In the genomic region with DNA sequence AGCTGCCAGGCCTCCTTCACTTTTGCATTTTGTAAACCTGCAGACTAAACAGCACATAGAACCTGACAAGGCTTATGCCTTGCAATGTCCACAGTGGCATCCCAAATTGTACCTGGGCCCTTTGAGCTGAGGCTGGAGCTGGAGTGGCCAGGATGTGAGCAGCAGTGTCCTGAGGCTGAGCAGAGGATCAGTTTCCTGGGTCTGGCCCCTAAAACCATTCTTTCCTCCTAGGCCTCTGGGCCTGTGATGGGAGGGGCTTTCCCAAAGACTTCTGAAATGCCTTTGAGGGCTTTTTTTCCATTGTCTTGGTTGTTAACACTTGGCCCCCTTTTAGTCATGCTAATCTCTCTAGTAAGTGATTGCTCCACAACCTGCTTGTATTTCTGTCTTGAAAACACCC, we compare ENCODE assay signal across 34 cellular contexts. TPM values are rescaled to one million over a fixed set of nuclear protein-coding genes. Genes with fewer than 3 reads are reported as not detected.
"Had no signal": no experiment of that assay in that cellular context is flagged by ENCODE, and none has a peak within 500 bp of the region (broad histone marks: within the 10 kb centered on the region; RNA-seq: fewer than 3 reads in every experiment).

No MANE protein-coding gene starts in this region.

- H3K4me1 ChIP-seq: colonic mucosa, esophagus squamous epithelium, heart right ventricle, neural progenitor cell, parathyroid adenoma, suprapubic skin, upper lobe of right lung, uterus had no signal

- H3K4me1 Mint-ChIP-seq: immature natural killer cell; memory B cell; mesothelial cell of epicardium; naive B cell; nephron; neural progenitor cell; stimulated activated naive CD8-positive, alpha-beta T cell treated with anti-CD3 and anti-CD28 coated beads, Interleukin-15, amount 100 ng/mL, for 72 hours had no signal

- H3K36me3 ChIP-seq: colonic mucosa, esophagus squamous epithelium, heart right ventricle, neural progenitor cell, suprapubic skin, transverse colon, upper lobe of right lung, uterus had no signal

- H3K27me3 ChIP-seq: colonic mucosa, esophagus squamous epithelium, heart right ventricle, neural progenitor cell, suprapubic skin, transverse colon, upper lobe of right lung, uterus had no signal

- H3K27ac Mint-ChIP-seq: dendritic cell treated with granulocyte-macrophage colony-stimulating factor and Interleukin-4, amounts not matched to agents 40 ng/mL and 50 ng/mL, for 4 days; immature natural killer cell; memory B cell; mesothelial cell of epicardium; nephron; neural progenitor cell; progenitor cell of endocrine pancreas had no signal

- H3K4me2 ChIP-seq: neural progenitor cell, smooth muscle cell had no signal

- H3K4me3 ChIP-seq: colonic mucosa, esophagus squamous epithelium, heart right ventricle, lung, mucosa of descending colon, neural progenitor cell, smooth muscle cell, suprapubic skin, transverse colon, upper lobe of right lung, uterus had no signal

- H3K9me3 ChIP-seq: colonic mucosa had no signal

- H3K4me3 Mint-ChIP-seq: dendritic cell treated with granulocyte-macrophage colony-stimulating factor and Interleukin-4, amounts not matched to agents 40 ng/mL and 50 ng/mL, for 4 days; immature natural killer cell; memory B cell; mesothelial cell of epicardium; naive B cell; nephron; neural progenitor cell; stimulated activated naive CD8-positive, alpha-beta T cell treated with anti-CD3 and anti-CD28 coated beads, Interleukin-15, amount 100 ng/mL, for 72 hours had no signal

- DNase-seq: colonic mucosa; effector CD8-positive, alpha-beta T cell; erythroblast; esophagus squamous epithelium; foreskin melanocyte; glutamatergic neuron; heart right ventricle; hippocampal formation; immature natural killer cell; islet precursor cell; kidney glomerular epithelial cell; left ventricle myocardium superior; mucosa of descending colon; naive B cell; stimulated activated CD4-positive, alpha-beta T cell treated with anti-CD3 and anti-CD28 coated beads, Interleukin-12 subunit alpha, Interleukin-12 subunit beta, amount 100 ng/mL, for 4 hours; stimulated activated CD4-positive, alpha-beta T cell treated with anti-CD3 and anti-CD28 coated beads, Interleukin-1b, Interleukin-23, amount 100 ng/mL, for 48 hours; stimulated activated CD4-positive, alpha-beta T cell treated with anti-CD3 and anti-CD28 coated beads, Interleukin-4, amount 100 ng/mL, for 1 hour; stimulated activated CD8-positive, alpha-beta memory T cell treated with anti-CD3 and anti-CD28 coated beads, Interleukin-4, amount 100 ng/mL, for 48 hours; stimulated activated naive CD4-positive, alpha-beta T cell; stimulated activated naive CD8-positive, alpha-beta T cell treated with anti-CD3 and anti-CD28 coated beads, Interleukin-15, amount 100 ng/mL, for 72 hours; transverse colon; uterus had no signal

- H3K9ac ChIP-seq: neural progenitor cell, parathyroid adenoma had no signal

- H3K27me3 Mint-ChIP-seq: dendritic cell treated with granulocyte-macrophage colony-stimulating factor and Interleukin-4, amounts not matched to agents 40 ng/mL and 50 ng/mL, for 4 days; memory B cell; naive B cell; progenitor cell of endocrine pancreas; stimulated activated naive CD8-positive, alpha-beta T cell treated with anti-CD3 and anti-CD28 coated beads, Interleukin-15, amount 100 ng/mL, for 72 hours had no signal

- H3K27ac ChIP-seq: colonic mucosa, esophagus squamous epithelium, heart right ventricle, neural progenitor cell, parathyroid adenoma, suprapubic skin, transverse colon, upper lobe of right lung, uterus had no signal

- ATAC-seq: heart right ventricle; left ventricle myocardium superior; mucosa of descending colon; sciatic nerve; stimulated activated naive CD8-positive, alpha-beta T cell treated with anti-CD3 and anti-CD28 coated beads, Interleukin-15, amount 100 ng/mL, for 72 hours; upper lobe of right lung had no signal

RNA-seq across cellular contexts. Expression of gene FSIP2, which starts 32.8 kb away (rescaled TPM):
- polyA plus RNA-seq: immature natural killer cell had no signal
